In the genomic region with DNA sequence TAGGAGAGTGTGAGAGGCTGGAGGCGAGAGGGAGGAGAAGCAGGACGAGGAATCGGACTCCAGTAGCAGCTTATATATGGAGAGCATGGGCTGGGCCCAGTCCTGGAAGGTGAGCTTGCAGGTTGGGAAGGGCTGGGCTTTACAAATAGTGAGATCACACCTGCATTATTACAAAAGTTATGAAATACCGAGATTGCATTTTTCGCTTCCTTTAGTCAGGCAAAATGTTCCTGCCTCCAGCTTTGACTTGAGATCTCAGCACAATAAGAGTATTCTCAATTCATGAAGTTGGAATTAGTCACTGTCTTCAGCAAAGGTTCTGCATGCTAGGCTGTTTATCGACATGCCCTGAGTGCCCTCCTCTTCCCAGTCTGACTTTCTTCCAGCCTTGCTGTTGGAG, we compare ENCODE assay signal across 22 cellular contexts. TPM values are rescaled to one million over a fixed set of nuclear protein-coding genes. Genes with fewer than 3 reads are reported as not detected.
DNase-seq lines count a peak whose midpoint lies in the region; ATAC-seq, FAIRE-seq and TF ChIP-seq lines count a peak whose summit lies in the region.
"Had no signal": no experiment of that assay in that cellular context is flagged by ENCODE, and none has a peak within 500 bp of the region (broad histone marks: within the 10 kb centered on the region; RNA-seq: fewer than 3 reads in every experiment).

A gene (minus strand): TSS at position 46 of the 400 bp plus-strand sequence. CDS start 68 bp downstream, outside the sequence.

- no peaks in the 10 kb centered on the region for H3F3A ChIP-seq in PC-3 (ENCODE audit: low read length, unreplicated experiment)

- CTCF ChIA-PET in PC-3 (lab: Charles Lee) = no interaction called here

- H3K79me2 ChIP-seq in PC-3 (ENCODE audit: low read length) = no peaks in the 10 kb centered on the region

- TF ChIP-seq CTCF in PC-3 (conservative IDR thresholded peaks at IDR 0.05; ENCODE audit: low read depth, low read length) (no peak), bronchial epithelial cell (IDR thresholded peaks at IDR 0.05; ENCODE audit: insufficient read depth, low read length, severe bottlenecking) (no peak), suprapubic skin (IDR thresholded peaks at IDR 0.05) (no peak), dorsolateral prefrontal cortex (IDR thresholded peaks at IDR 0.05 in 54 of 56, conservative IDR thresholded peaks at IDR 0.05 in 2 of 56; ENCODE audit: low read depth in 1 of 56, partially characterized antibody in 56 of 56) (no peak), psoas muscle (IDR thresholded peaks at IDR 0.05) (no peak)

- H4K20me1 ChIP-seq in PC-3 (ENCODE audit: low read length) = no peaks in the 10 kb centered on the region

- no peak within 1 kb of the TSS for H3K4me2 ChIP-seq in PC-3 (ENCODE audit: low read length)
- H3K4me2 ChIP-seq: A549 had no signal

- POLR2A ChIA-PET in PC-3 (lab: Charles Lee; ENCODE audit: unreplicated experiment) = no interaction called here

- H3K9me3 ChIP-seq in PC-3 (ENCODE audit: low read length) (no peaks in the 10 kb centered on the region), suprapubic skin (no peaks in the 10 kb centered on the region), psoas muscle (no peaks in the 10 kb centered on the region)
- H3K9me3 ChIP-seq: A549, Caco-2, HAP-1 had no signal

- intact Hi-C loops in PC-3 (cut with micrococcal nuclease) = loop anchor here (10.0 kb wide), 1 partner anchor 57 kb away; no protein-coding TSS in a partner anchor
- intact Hi-C loops in dorsolateral prefrontal cortex (cut with DNase I) = no loop called here
- intact Hi-C loops in psoas muscle (cut with DNase I) = no loop called here

- WGBS in suprapubic skin = 67% methylated on average over 6 of the region's 6 CpGs
- WGBS in psoas muscle, 3 donors = 80 to 86% (median 86%) methylated on average over 6 of the region's 6 CpGs

- H3K4me3 ChIP-seq in PC-3 (ENCODE audit: low read length) (no peak within 1 kb of the TSS), bronchial epithelial cell (ENCODE audit: low read depth, low read length) (no peak within 1 kb of the TSS), suprapubic skin (no peak within 1 kb of the TSS), dorsolateral prefrontal cortex (no peak within 1 kb of the TSS), psoas muscle (no peak within 1 kb of the TSS)
- H3K4me3 ChIP-seq: A549, HAP-1 had no signal

- BruUV-seq in PC-3 (replicated peaks; lab: Mats Ljungman, UMichigan) = no TSS peak

- peak; percentile 67 for DNase-seq in PC-3
- DNase-seq in bronchial epithelial cell (ENCODE audit: low read depth) = peak; percentile 98
- peak; percentile 49 for DNase-seq in foreskin melanocyte
- no peak for DNase-seq in suprapubic skin (ENCODE audit: low spot score in 2 of 2)
- no peak for DNase-seq in dorsolateral prefrontal cortex
- DNase-seq in NCI-H1930 (lab: John Stamatoyannopoulos, UW) = no peak
- DNase-seq in NK-92 (lab: John Stamatoyannopoulos, UW; ENCODE audit: unreplicated experiment) = no peak
- DNase-seq in psoas muscle = no peak
- DNase-seq: Caco-2; DMS53; MV-4-11; NCI-H1436; NCI-H2081; NCI-H2227 treated with DMSO at 0.1 percent for 48 hours; NCI-H526; NK-92 treated with Interleukin-12 subunit alpha and Interleukin-12 subunit beta, amount 100 ng/mL, for 24 hours; OCI-M1; Right ventricle myocardium superior had no signal

- H3K27ac ChIP-seq in PC-3 (ENCODE audit: low read length) (peak within 1 kb of the TSS; percentile 64), suprapubic skin (no peak within 1 kb of the TSS), dorsolateral prefrontal cortex (no peak within 1 kb of the TSS), psoas muscle (no peak within 1 kb of the TSS)
- H3K27ac ChIP-seq: A549 had no signal

- no peaks in the 10 kb centered on the region for H3K9me2 ChIP-seq in PC-3 (replicated peaks; ENCODE audit: low read length)

- peak; percentile 62 for FAIRE-seq in bronchial epithelial cell (lab: Jason Lieb, UNC)
- FAIRE-seq: A549 had no signal

- H3K4me1 ChIP-seq in PC-3 (ENCODE audit: insufficient read depth, low read length) (peaks cover 34% of the 10 kb centered on the region), suprapubic skin (no peaks in the 10 kb centered on the region), psoas muscle (no peaks in the 10 kb centered on the region)
- H3K4me1 ChIP-seq: Caco-2 had no signal

- H2AFZ ChIP-seq in PC-3 (ENCODE audit: low read length) = no peak within 1 kb of the TSS

- TF ChIP-seq EP300 in suprapubic skin (IDR thresholded peaks at IDR 0.05) = no peak

- H3K36me3 ChIP-seq in PC-3 (ENCODE audit: low read depth, low read length) (no peaks in the 10 kb centered on the region), bronchial epithelial cell (ENCODE audit: control insufficient read depth, insufficient read depth, low read length) (peaks cover 2% of the 10 kb centered on the region), suprapubic skin (no peaks in the 10 kb centered on the region), psoas muscle (ENCODE audit: insufficient read depth in 1 of 2, low read depth in 1 of 2) (no peaks in the 10 kb centered on the region)
- H3K36me3 ChIP-seq: HAP-1 had no signal

- no peaks in the 10 kb centered on the region for H3K27me3 ChIP-seq in PC-3 (ENCODE audit: low read length)
- H3K27me3 ChIP-seq in bronchial epithelial cell (ENCODE audit: control insufficient read depth, insufficient read depth, low read length) = no peaks in the 10 kb centered on the region
- H3K27me3 ChIP-seq in suprapubic skin = peaks cover 12% of the 10 kb centered on the region
- no peaks in the 10 kb centered on the region for H3K27me3 ChIP-seq in dorsolateral prefrontal cortex
- peaks cover 0 to 3% (median 0%) of the 10 kb centered on the region in 3 donors for H3K27me3 ChIP-seq in psoas muscle (ENCODE audit: insufficient read depth in 3 of 3, low read length in 2 of 3)

- no peak for TF ChIP-seq POLR2A in suprapubic skin (IDR thresholded peaks at IDR 0.05)

- no peak within 1 kb of the TSS for H3K9ac ChIP-seq in PC-3 (ENCODE audit: low read length)

- ATAC-seq in PC-3 = no peak
- no peak for ATAC-seq in psoas muscle
- ATAC-seq: A549 had no signal

RNA-seq across cellular contexts. Expression of the gene that starts here (rescaled TPM):
- total RNA-seq in PC-3 (2014; rRNA removed) (7.7 and 8.5 TPM in 2 replicates), bronchial epithelial cell (287 and 1,881 TPM in 2 replicates), suprapubic skin (100 to 1,000 TPM in 3 of 4 donors, 10 to 100 TPM in 1; 44.8 to 765 (median 249) TPM), dorsolateral prefrontal cortex (not detected), psoas muscle (under 1 TPM in 2 of 4 donors, not detected in 2; 0.26 to 0.32 TPM)
- under 1 TPM in 2 of 3 donors, not detected in 1; 0.04 TPM for polyA plus RNA-seq in psoas muscle
- total RNA-seq: Caco-2, Right ventricle myocardium superior had no signal
- polyA plus RNA-seq: A549, CD14-positive monocyte, IgD-negative memory B cell had no signal

Comparison
In these comparisons a context has a peak if more than half of its experiments do, and no peak if none do; other contexts are left out.
1. DNase-seq: peak in PC-3 (single experiment), bronchial epithelial cell (single experiment) and foreskin melanocyte (single experiment); none in suprapubic skin (0 of 2), dorsolateral prefrontal cortex (0 of 10), NCI-H1930 (0 of 2), NK-92 (single experiment) and psoas muscle (0 of 2).